ENCODE assay signal across 19 cellular contexts in genomic region chr5:158152151-158152550, GRCh38.
A peak's percentile ranks its signal among the peaks of the same experiment; 100 is the strongest.
DNase-seq lines count a peak whose midpoint lies in the region; ATAC-seq and TF ChIP-seq lines count a peak whose summit lies in the region.
"Had no signal": no experiment of that assay in that cellular context is flagged by ENCODE, and none has a peak within 500 bp of the region (broad histone marks: within the 10 kb centered on the region; RNA-seq: fewer than 3 reads in every experiment).

No MANE protein-coding gene starts in this region.

- no peaks in the 10 kb centered on the region for H3K36me3 ChIP-seq in Caco-2 (ENCODE audit: control insufficient read depth, insufficient read depth, low read length)
- H3K36me3 ChIP-seq: BE2C; BLaER1 treated with 17β-estradiol and CSF1 and Interleukin-3, amounts not matched to agents 10 nM and 100 nM had no signal

- no peaks in the 10 kb centered on the region for H3K9me3 Mint-ChIP-seq in Caco-2 (ENCODE audit: unreplicated experiment)
- H3K9me3 Mint-ChIP-seq: GM23338, H9 had no signal

- POLR2A ChIA-PET in Caco-2 (lab: Charles Lee), result no interaction called here

- H3K27me3 ChIP-seq in Caco-2 (replicated peaks; ENCODE audit: control insufficient read depth, insufficient read depth, low read length), result no peaks in the 10 kb centered on the region; the same call in 1 of the 2 replicates
- H3K27me3 ChIP-seq: BE2C; BLaER1 treated with 17β-estradiol and CSF1 and Interleukin-3, amounts not matched to agents 10 nM and 100 nM had no signal

- TF ChIP-seq CTCF in AG10803 (conservative IDR thresholded peaks at IDR 0.05; ENCODE audit: low read length) (no peak), astrocyte of the cerebellum (IDR thresholded peaks at IDR 0.05; ENCODE audit: low read depth, low read length, missing control alignments) (no peak), Caco-2 (IDR thresholded peaks at IDR 0.05; ENCODE audit: insufficient read depth in 1 of 2, low read depth in 1 of 2, low read length in 1 of 2, severe bottlenecking in 1 of 2, unreplicated experiment in 1 of 2) (no peak)

- ATAC-seq in HG02759 (IDR thresholded peaks at IDR 0.05; ENCODE audit: unreplicated experiment), result no peak
- ATAC-seq: GM23338, HCT116 had no signal

- H3K27me3 Mint-ChIP-seq in Caco-2 (ENCODE audit: insufficient read depth, unreplicated experiment), result peaks cover 26% of the 10 kb centered on the region

- no peaks in the 10 kb centered on the region for H3K4me1 Mint-ChIP-seq in Caco-2 (ENCODE audit: low read depth, unreplicated experiment)
- H3K4me1 Mint-ChIP-seq: CD4-positive, alpha-beta memory T cell; GM23338; H9 had no signal

- BruUV-seq in Caco-2 (replicated peaks; lab: Mats Ljungman, UMichigan), result no TSS peak

- in situ Hi-C loops in astrocyte of the cerebellum (cut with HindIII; ENCODE audit: low sequenced_read_pairs), result no loop called here

- H3K36me3 Mint-ChIP-seq in Caco-2 (ENCODE audit: insufficient read depth, unreplicated experiment), result no peaks in the 10 kb centered on the region
- H3K36me3 Mint-ChIP-seq: CD4-positive, alpha-beta memory T cell had no signal

- intact Hi-C loops in Caco-2 (cut with micrococcal nuclease; ENCODE audit: unreplicated experiment), result no loop called here

- peak; percentile 36 for DNase-seq in AG10803 (ENCODE audit: low read depth)
- peak; percentile 28 for DNase-seq in GM04504 (ENCODE audit: low read depth)
- peak; percentile 92 for DNase-seq in astrocyte of the cerebellum (ENCODE audit: low read depth)
- DNase-seq in kidney tubule cell (ENCODE audit: low spot score), result peak; percentile 18
- DNase-seq in NOMO-1 (lab: John Stamatoyannopoulos, UW; ENCODE audit: unreplicated experiment in 2 of 2), result no peak
- no peak for DNase-seq in T1000 (lab: John Stamatoyannopoulos, UW)
- no peak for DNase-seq in Caco-2
- DNase-seq: AML-193; BE2C; CD4-positive, alpha-beta memory T cell; COR-L47; DMS153; DND-41; GF-D8; H9 had no signal

- no peak overlapping the region for H3K4me3 ChIP-seq in AG10803 (ENCODE audit: low read length)
- H3K4me3 ChIP-seq in astrocyte of the cerebellum (ENCODE audit: low read depth, low read length), result no peak overlapping the region
- no peak overlapping the region for H3K4me3 ChIP-seq in Caco-2 (ENCODE audit: low read depth, low read length)
- H3K4me3 ChIP-seq: BLaER1 treated with 17β-estradiol and CSF1 and Interleukin-3, amounts not matched to agents 10 nM and 100 nM; GM23338 had no signal

- CTCF ChIA-PET in Caco-2 (lab: Charles Lee), result no interaction called here

- no peaks in the 10 kb centered on the region for H3K4me1 ChIP-seq in Caco-2
- H3K4me1 ChIP-seq: BE2C had no signal

- H3K27ac Mint-ChIP-seq in Caco-2 (ENCODE audit: unreplicated experiment), result no peak overlapping the region
- H3K27ac Mint-ChIP-seq: CD4-positive, alpha-beta memory T cell; GM23338; H9 had no signal

- no peak overlapping the region for H3K4me3 Mint-ChIP-seq in Caco-2 (ENCODE audit: unreplicated experiment)
- H3K4me3 Mint-ChIP-seq: CD4-positive, alpha-beta memory T cell; GM23338; H9 had no signal

- H3K9me3 ChIP-seq in Caco-2, result no peaks in the 10 kb centered on the region
- H3K9me3 ChIP-seq: BE2C had no signal

Comparison
In these comparisons a context has a peak if more than half of its experiments do, and no peak if none do; other contexts are left out.
1. DNase-seq: peak in AG10803 (single experiment), GM04504 (single experiment), astrocyte of the cerebellum (single experiment) and kidney tubule cell (single experiment); none in NOMO-1 (0 of 2), T1000 (single experiment) and Caco-2 (0 of 2).